In genomic region chr1:30518696-30519095, GRCh38 we compare ENCODE assay signal across 23 cellular contexts.
"Had no signal": no experiment of that assay in that cellular context is flagged by ENCODE, and none has a peak within 500 bp of the region (broad histone marks: within the 10 kb centered on the region; RNA-seq: fewer than 3 reads in every experiment).

No MANE protein-coding gene starts in this region.

- H3K36me3 ChIP-seq: adrenal gland, ascending aorta, left ventricle myocardium inferior, neutrophil, right lobe of liver, upper lobe of left lung had no signal

- H3K9me3 Mint-ChIP-seq: activated T-cell treated with anti-CD3 and anti-CD28 coated beads, Interleukin-2, amount 50 U/mL, for 4 hours; activated T-helper 2 cell treated with anti-CD3 and anti-CD28 coated beads, Interferon-gamma antibody, Interleukin-2, Interleukin-4, amounts not matched to agents 10 μg/mL and 5 μg/mL and 100 μg/mL, durations not matched to agents 14 hours and 24 hours and 36 hours; central memory CD8-positive, alpha-beta T cell; immature natural killer cell; mesothelial cell of epicardium; nephron had no signal

- H3K4me1 ChIP-seq: adrenal gland, ascending aorta, upper lobe of left lung had no signal

- H3K27me3 ChIP-seq: adrenal gland, ascending aorta, foreskin keratinocyte, neutrophil, right lobe of liver, upper lobe of left lung had no signal

- H3K79me2 ChIP-seq: parathyroid adenoma had no signal

- H3K27ac ChIP-seq: adrenal gland, ascending aorta, foreskin keratinocyte, left ventricle myocardium inferior, neutrophil, parathyroid adenoma, right lobe of liver, upper lobe of left lung, VCaP had no signal

- H3K9ac ChIP-seq: parathyroid adenoma had no signal

- DNase-seq: activated naive CD4-positive, alpha-beta T cell; activated T-cell treated with anti-CD3 and anti-CD28 coated beads, Interleukin-2, amount 50 U/mL, for 4 hours; erythroblast; foreskin keratinocyte; immature natural killer cell; kidney glomerular epithelial cell; left ventricle myocardium inferior; small intestine; stimulated activated CD4-positive, alpha-beta T cell treated with anti-CD3 and anti-CD28 coated beads, Interleukin-4, amount 100 ng/mL, for 1 hour; stimulated activated naive CD4-positive, alpha-beta T cell; upper lobe of left lung had no signal

- H3K4me3 ChIP-seq: adrenal gland, ascending aorta, left ventricle myocardium inferior, right lobe of liver, upper lobe of left lung had no signal

- H2AFZ ChIP-seq: parathyroid adenoma had no signal

- ATAC-seq: activated T-cell treated with anti-CD3 and anti-CD28 coated beads, Interleukin-2, amount 50 U/mL, for 4 hours; foreskin keratinocyte; right lobe of liver; SK-N-SH treated with all-trans-retinoic acid at 6 μM for 48 hours had no signal

- H3K4me3 Mint-ChIP-seq: activated naive CD8-positive, alpha-beta T cell; activated T-cell treated with anti-CD3 and anti-CD28 coated beads, Interleukin-2, amount 50 U/mL, for 4 hours; central memory CD8-positive, alpha-beta T cell; immature natural killer cell; mesothelial cell of epicardium; nephron had no signal

- H3K4me1 Mint-ChIP-seq: central memory CD8-positive, alpha-beta T cell; immature natural killer cell; mesothelial cell of epicardium had no signal

- H3K36me3 Mint-ChIP-seq: activated naive CD8-positive, alpha-beta T cell; immature natural killer cell; mesothelial cell of epicardium had no signal

- H3K27ac Mint-ChIP-seq: activated naive CD8-positive, alpha-beta T cell; activated T-helper 2 cell treated with anti-CD3 and anti-CD28 coated beads, Interferon-gamma antibody, Interleukin-2, Interleukin-4, amounts not matched to agents 10 μg/mL and 5 μg/mL and 100 μg/mL, durations not matched to agents 14 hours and 24 hours and 36 hours; immature natural killer cell; mesothelial cell of epicardium; nephron had no signal

- H3K9me3 ChIP-seq: adrenal gland, ascending aorta, left ventricle myocardium inferior, neutrophil, right lobe of liver, upper lobe of left lung had no signal
